Comparison of ENCODE assay signal across 10 cellular contexts in genomic region chr16:10578474-10579316, GRCh38. TPM values are rescaled to one million over a fixed set of nuclear protein-coding genes. Genes with fewer than 3 reads are reported as not detected.
DNase-seq lines count a peak whose midpoint lies in the region; ATAC-seq and TF ChIP-seq lines count a peak whose summit lies in the region.
"Had no signal": no experiment of that assay in that cellular context is flagged by ENCODE, and none has a peak within 500 bp of the region (broad histone marks: within the 10 kb centered on the region; RNA-seq: fewer than 3 reads in every experiment).

No MANE protein-coding gene starts in this region.

- H3K79me1 ChIP-seq in mesenchymal stem cell (replicated peaks; ENCODE audit: low read length, poor library complexity, severe bottlenecking) = no peaks in the 10 kb centered on the region

- H3K4me2 ChIP-seq in KMS-11 (peak overlapping the region; percentile 85; the same call in 1 of the 2 replicates), mesenchymal stem cell (ENCODE audit: low read length, poor library complexity, severe bottlenecking) (no peak overlapping the region)

- DNase-seq in colonic mucosa (peak; percentile 73), mesenchymal stem cell (no peak), tibial artery (no peak), HEK293T (ENCODE audit: extremely low spot score) (no peak), GM10248 (ENCODE audit: extremely low spot score) (no peak)
- DNase-seq: activated CD4-positive, alpha-beta memory T cell treated with anti-CD3 and anti-CD28 coated beads for 36 hours; mesendoderm had no signal

- H2AFZ ChIP-seq in KMS-11 (ENCODE audit: low read depth) = no peak overlapping the region
- H2AFZ ChIP-seq in mesenchymal stem cell (ENCODE audit: low read depth, low read length) = no peak overlapping the region

- 81% methylated on average over 17 of the region's 20 CpGs for WGBS in mesenchymal stem cell

- H3K27me3 ChIP-seq in KMS-11 (ENCODE audit: insufficient read depth, low read depth) (peaks cover 4% of the 10 kb centered on the region; the same call in 1 of the 2 replicates), colonic mucosa (no peaks in the 10 kb centered on the region), mesenchymal stem cell (ENCODE audit: control insufficient read depth in 1 of 2, insufficient read depth in 1 of 2, low read length in 2 of 2) (peaks cover 0 to 9% of the 10 kb centered on the region in 2 experiments), tibial artery (no peaks in the 10 kb centered on the region)

- H3K9ac ChIP-seq in KMS-11 (no peak overlapping the region), colonic mucosa (ENCODE audit: low read depth in 2 of 2, low read length in 2 of 2) (peak overlapping the region in 1 of 2 donors; percentile 76), mesenchymal stem cell (ENCODE audit: low read length) (peak overlapping the region; percentile 87)

- peaks cover 4% of the 10 kb centered on the region; the same call in 1 of the 2 replicates for H4K20me1 ChIP-seq in KMS-11 (ENCODE audit: insufficient read depth)

- H3K9me3 ChIP-seq in colonic mucosa = no peaks in the 10 kb centered on the region
- no peaks in the 10 kb centered on the region for H3K9me3 ChIP-seq in mesenchymal stem cell (ENCODE audit: control insufficient read depth, low read length)
- no peaks in the 10 kb centered on the region for H3K9me3 ChIP-seq in tibial artery

- TF ChIP-seq CTCF in KMS-11 (conservative IDR thresholded peaks at IDR 0.05; ENCODE audit: low read depth, low read length) (no peak), colonic mucosa (IDR thresholded peaks at IDR 0.05) (no peak), tibial artery (IDR thresholded peaks at IDR 0.05) (no peak), GM10248 (IDR thresholded peaks at IDR 0.05; ENCODE audit: control extremely low read depth, extremely low read depth, low read depth, missing control alignments) (no peak)

- H3K4me3 ChIP-seq in KMS-11 (IDR thresholded peaks at IDR 0.05; ENCODE audit: insufficient read depth, low read depth, low read length) (no peak overlapping the region), colonic mucosa (peak overlapping the region; percentile 86), mesenchymal stem cell (ENCODE audit: insufficient read depth in 1 of 2, low read depth in 1 of 2, low read length in 2 of 2) (peak overlapping the region in 1 of 2 experiments; percentile 87), tibial artery (peak overlapping the region; percentile 94 to 99)

- no peak overlapping the region for H2BK5ac ChIP-seq in mesenchymal stem cell (ENCODE audit: low read depth, low read length, poor library complexity, severe bottlenecking)

- H2BK15ac ChIP-seq in mesenchymal stem cell (ENCODE audit: low read depth, poor library complexity, severe bottlenecking) = no peak overlapping the region

- ATAC-seq in HG02678 (IDR thresholded peaks at IDR 0.05; ENCODE audit: unreplicated experiment) (no peak), GM19397 (IDR thresholded peaks at IDR 0.05; ENCODE audit: unreplicated experiment) (no peak)

- H3K27ac ChIP-seq in KMS-11 (no peak overlapping the region), colonic mucosa (peak overlapping the region; percentile 95), mesenchymal stem cell (ENCODE audit: low read length, poor library complexity, severe bottlenecking) (no peak overlapping the region), tibial artery (peak overlapping the region; percentile 97)

- H2BK12ac ChIP-seq in mesenchymal stem cell (ENCODE audit: low read length in 2 of 2) = no peak overlapping the region

- no peak overlapping the region for H2BK120ac ChIP-seq in mesenchymal stem cell (ENCODE audit: low read depth, low read length)

- CTCF ChIA-PET in HEK293T (lab: Yijun Ruan, JAX) = interaction anchor here (1.3 kb wide), 1 partner anchor 10 kb away, joined by 5 read pairs; no protein-coding TSS in a partner anchor
- CTCF ChIA-PET in GM10248 (lab: Yijun Ruan, JAX) = interaction anchor here (1.3 kb wide), 1 partner anchor 11 kb away, joined by 3 read pairs; no protein-coding TSS in a partner anchor

- no peak overlapping the region for H3K18ac ChIP-seq in mesenchymal stem cell (ENCODE audit: low read depth in 1 of 2, low read length in 2 of 2)

- H3K4me1 ChIP-seq in KMS-11 (ENCODE audit: low read depth, poor library complexity, severe bottlenecking) = peaks cover 45% of the 10 kb centered on the region
- no peaks in the 10 kb centered on the region for H3K4me1 ChIP-seq in colonic mucosa
- peaks cover 17% of the 10 kb centered on the region for H3K4me1 ChIP-seq in mesenchymal stem cell (ENCODE audit: control insufficient read depth, insufficient read depth, low read depth, low read length)
- H3K4me1 ChIP-seq in tibial artery = peaks cover 0 to 52% (median 32%) of the 10 kb centered on the region in 4 donors

- POLR2A ChIA-PET in HEK293T (lab: Yijun Ruan, JAX) (no interaction called here), GM10248 (lab: Yijun Ruan, JAX) (no interaction called here)

- H3K79me2 ChIP-seq in KMS-11 (ENCODE audit: insufficient read depth, low read depth) = peaks cover 3% of the 10 kb centered on the region; the same call in 1 of the 2 replicates

- H3K23ac ChIP-seq in mesenchymal stem cell (ENCODE audit: low read length in 2 of 2) = no peak overlapping the region

- intact Hi-C loops in colonic mucosa (cut with DNase I) (loop anchor here (5.0 to 10.0 kb wide), 2 partner anchors 54 to 149 kb away; no protein-coding TSS in a partner anchor), tibial artery (cut with DNase I; ENCODE audit: low total_unique reads) (loop anchor here (1.0 kb wide), 1 partner anchor 340 kb away; no protein-coding TSS in a partner anchor)

- H2AK5ac ChIP-seq in mesenchymal stem cell (ENCODE audit: low read length, severe bottlenecking) = no peak overlapping the region

- H4K8ac ChIP-seq in mesenchymal stem cell (ENCODE audit: low read length) = peak overlapping the region; percentile 39

- H3K4ac ChIP-seq in mesenchymal stem cell (ENCODE audit: low read depth in 1 of 2, low read length in 2 of 2) = no peak overlapping the region

- H4K91ac ChIP-seq in mesenchymal stem cell (ENCODE audit: low read length) = peak overlapping the region; percentile 7

- H3K36me3 ChIP-seq in KMS-11 (ENCODE audit: insufficient read depth) = no peaks in the 10 kb centered on the region
- H3K36me3 ChIP-seq in colonic mucosa = no peaks in the 10 kb centered on the region
- H3K36me3 ChIP-seq in mesenchymal stem cell (ENCODE audit: control insufficient read depth in 1 of 2, insufficient read depth in 2 of 2, low read depth in 1 of 2, low read length in 2 of 2) = no peaks in the 10 kb centered on the region
- no peaks in the 10 kb centered on the region for H3K36me3 ChIP-seq in tibial artery

- H3K14ac ChIP-seq in mesenchymal stem cell (ENCODE audit: low read length in 2 of 2) = no peak overlapping the region

TF ChIP-seq in HEK293T, 16 proteins besides CTCF, POLR2A, EP300 and RAD21:
- no peak for TF ChIP-seq NFRKB (IDR thresholded peaks at IDR 0.05)

RNA-seq across cellular contexts. Expression of gene EMP2, which starts 1.7 kb away (rescaled TPM):
- 100 to 1,000 TPM; 113 to 133 TPM for total RNA-seq in colonic mucosa
- polyA plus RNA-seq in mesenchymal stem cell (2013, experiment 1 of 2) = 9.7 TPM
- 9.6 TPM for polyA plus RNA-seq in mesenchymal stem cell (2013, experiment 2 of 2)
- total RNA-seq: activated CD4-positive, alpha-beta memory T cell treated with anti-CD3 and anti-CD28 coated beads for 36 hours had no signal

Comparison
In these comparisons a context has a peak if more than half of its experiments do, and no peak if none do; other contexts are left out.
1. H3K27ac ChIP-seq: peak in colonic mucosa (single experiment) and tibial artery (2 of 2); none in KMS-11 (single experiment) and mesenchymal stem cell (single experiment).